ENCODE assay signal across 8 cellular contexts in the genomic region with DNA sequence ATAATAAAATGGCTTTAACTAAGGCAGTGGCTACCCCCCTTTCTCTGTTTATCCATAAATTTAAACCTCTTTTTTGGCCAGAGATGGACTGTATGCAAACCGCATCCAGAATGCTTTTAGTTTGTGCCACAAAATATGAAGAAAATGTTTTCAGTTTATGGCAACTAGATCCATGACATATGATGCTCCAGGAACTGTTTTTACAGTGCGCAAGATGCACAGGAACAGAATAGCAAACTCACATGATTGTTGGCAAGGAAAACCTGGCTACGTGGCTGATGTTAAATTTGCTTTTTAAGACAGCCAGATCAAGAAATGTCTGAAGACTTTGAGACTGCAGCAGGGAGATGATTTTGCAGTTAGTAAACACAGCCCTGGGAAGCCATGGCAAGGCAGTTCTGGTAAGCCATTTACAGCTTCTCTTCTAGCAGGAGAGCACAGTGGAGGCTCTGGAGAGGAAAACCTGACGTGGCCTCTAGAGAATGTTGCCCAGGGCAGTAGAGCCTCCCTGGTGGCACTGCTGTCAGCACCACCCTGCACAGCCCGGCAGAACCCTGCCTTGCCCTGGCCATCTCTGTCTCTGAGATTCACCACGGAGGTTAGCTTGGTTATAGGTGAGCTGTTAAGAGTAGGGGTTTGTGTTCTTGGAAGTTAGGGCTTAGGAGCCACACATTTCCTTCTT.
DNase-seq lines count a peak whose midpoint lies in the region; ATAC-seq and TF ChIP-seq lines count a peak whose summit lies in the region.

No MANE protein-coding gene starts in this region.

- peaks cover 20% of the 10 kb centered on the region for H3K36me3 Mint-ChIP-seq in activated CD4-positive, alpha-beta T cell treated with anti-CD3 and anti-CD28 coated beads, Interleukin-2, amount 10 ng/mL, durations not matched to agents 7 days and 5 days (ENCODE audit: low read depth)

- no peak for ATAC-seq in HG02852 (IDR thresholded peaks at IDR 0.05; ENCODE audit: unreplicated experiment)

- DNase-seq in GM12864 (ENCODE audit: low read depth), result no peak
- peak; percentile 16 for DNase-seq in activated CD4-positive, alpha-beta T cell treated with anti-CD3 and anti-CD28 coated beads, Interleukin-2, amount 10 ng/mL, durations not matched to agents 7 days and 5 days
- DNase-seq in esophagus squamous epithelium (lab: John Stamatoyannopoulos, UW), result no peak
- peak; percentile 65 for DNase-seq in renal cortical epithelial cell (ENCODE audit: low read depth)
- no peak for DNase-seq in NCI-H748 treated with DMSO at 0.1 percent for 48 hours (lab: John Stamatoyannopoulos, UW)
- DNase-seq in nucleus accumbens (lab: John Stamatoyannopoulos, UW), result no peak
- no peak for DNase-seq in NCI-H345 treated with DMSO at 0.1 percent for 48 hours (lab: John Stamatoyannopoulos, UW; ENCODE audit: unreplicated experiment)

- 12 to 14% methylated on average over 3 to 6 of the region's 6 CpGs for WGBS in esophagus squamous epithelium, 2 donors

- no peaks in the 10 kb centered on the region for H3K36me3 ChIP-seq in esophagus squamous epithelium

- H3K4me3 ChIP-seq in GM12864 (ENCODE audit: low read depth, low read length) (peak overlapping the region; percentile 4; the same call in 1 of the 2 replicates), esophagus squamous epithelium (peak overlapping the region in 3 of 4 donors; percentile 25 to 49 (median 27))

- peak overlapping the region; percentile 76 for H3K4me3 Mint-ChIP-seq in activated CD4-positive, alpha-beta T cell treated with anti-CD3 and anti-CD28 coated beads, Interleukin-2, amount 10 ng/mL, durations not matched to agents 7 days and 5 days

- H3K4me1 ChIP-seq in esophagus squamous epithelium, result peaks cover 5 to 31% (median 14%) of the 10 kb centered on the region in 3 donors

- H3K9me3 Mint-ChIP-seq in activated CD4-positive, alpha-beta T cell treated with anti-CD3 and anti-CD28 coated beads, Interleukin-2, amount 10 ng/mL, durations not matched to agents 7 days and 5 days, result peaks cover 9% of the 10 kb centered on the region

- H3K27me3 ChIP-seq in esophagus squamous epithelium, result no peaks in the 10 kb centered on the region

- no peaks in the 10 kb centered on the region for H3K27me3 Mint-ChIP-seq in activated CD4-positive, alpha-beta T cell treated with anti-CD3 and anti-CD28 coated beads, Interleukin-2, amount 10 ng/mL, durations not matched to agents 7 days and 5 days

- H3K4me1 Mint-ChIP-seq in activated CD4-positive, alpha-beta T cell treated with anti-CD3 and anti-CD28 coated beads, Interleukin-2, amount 10 ng/mL, durations not matched to agents 7 days and 5 days, result peaks cover 61% of the 10 kb centered on the region

- POLR2A ChIA-PET in activated CD4-positive, alpha-beta T cell treated with anti-CD3 and anti-CD28 coated beads, Interleukin-2, amount 10 ng/mL, durations not matched to agents 7 days and 5 days (lab: Charles Lee), result interaction anchor here (0.7 to 1.2 kb wide), 3 partner anchors 14 to 277 kb away, joined by 3 to 4 read pairs (median 4); no protein-coding TSS in a partner anchor

- TF ChIP-seq CTCF in GM12864 (IDR thresholded peaks at IDR 0.05; ENCODE audit: low read depth, low read length, missing control alignments) (no peak), esophagus squamous epithelium (IDR thresholded peaks at IDR 0.05) (no peak)

- intact Hi-C loops in esophagus squamous epithelium (cut with DNase I), result no loop called here

- no peaks in the 10 kb centered on the region for H3K9me3 ChIP-seq in esophagus squamous epithelium

- H3K27ac ChIP-seq in esophagus squamous epithelium, result peak overlapping the region in 3 of 4 donors; percentile 25 to 62 (median 55)

- peak overlapping the region; percentile 93 for H3K27ac Mint-ChIP-seq in activated CD4-positive, alpha-beta T cell treated with anti-CD3 and anti-CD28 coated beads, Interleukin-2, amount 10 ng/mL, durations not matched to agents 7 days and 5 days

- TF ChIP-seq POLR2A in esophagus squamous epithelium (IDR thresholded peaks at IDR 0.05), result no peak

- CTCF ChIA-PET in activated CD4-positive, alpha-beta T cell treated with anti-CD3 and anti-CD28 coated beads, Interleukin-2, amount 10 ng/mL, durations not matched to agents 7 days and 5 days (lab: Charles Lee), result interaction anchor here (1.2 kb wide), 2 partner anchors 10 to 70 kb away, joined by 3 read pairs; a partner anchor contains a TSS

Comparison
In these comparisons a context has a peak if more than half of its experiments do, and no peak if none do; other contexts are left out.
1. DNase-seq: peak in activated CD4-positive, alpha-beta T cell treated with anti-CD3 and anti-CD28 coated beads, Interleukin-2, amount 10 ng/mL, durations not matched to agents 7 days and 5 days (single experiment) and renal cortical epithelial cell (single experiment); none in GM12864 (single experiment), esophagus squamous epithelium (single experiment), NCI-H748 treated with DMSO at 0.1 percent for 48 hours (single experiment), nucleus accumbens (0 of 56) and NCI-H345 treated with DMSO at 0.1 percent for 48 hours (single experiment).